22 cellular contexts compared by ENCODE assay signal in genomic region chr7:116836080-116836479, GRCh38.
"Had no signal": no experiment of that assay in that cellular context is flagged by ENCODE, and none has a peak within 500 bp of the region (broad histone marks: within the 10 kb centered on the region; RNA-seq: fewer than 3 reads in every experiment).

No MANE protein-coding gene starts in this region.

- H3K4me3 ChIP-seq: hepatocyte, ovary, prostate gland, testis had no signal

- H3K27me3 ChIP-seq: hepatocyte, ovary, testis had no signal

- H3K27ac Mint-ChIP-seq: activated CD4-positive, alpha-beta memory T cell treated with anti-CD3 and anti-CD28 coated beads, Interleukin-2, amount 10 ng/mL, durations not matched to agents 7 days and 5 days; activated CD4-positive, alpha-beta T cell treated with anti-CD3 and anti-CD28 coated beads, Interleukin-2, amount 10 ng/mL, durations not matched to agents 7 days and 5 days; activated naive CD4-positive, alpha-beta T cell treated with anti-CD3 and anti-CD28 coated beads, Interleukin-2, amount 50 U/mL, for 24 hours; activated naive CD8-positive, alpha-beta T cell treated with anti-CD3 and anti-CD28 coated beads, Interleukin-2, amount 50 U/mL, for 24 hours; activated T-helper 17 cell treated with anti-CD3 and anti-CD28 coated beads, Interleukin-2, amount 50 U/mL, for 72 hours; memory B cell; naive thymus-derived CD4-positive, alpha-beta T cell had no signal

- H3K4me2 ChIP-seq: hepatocyte had no signal

- H3K4me3 Mint-ChIP-seq: activated CD4-positive, alpha-beta memory T cell treated with anti-CD3 and anti-CD28 coated beads, Interleukin-2, amount 10 ng/mL, durations not matched to agents 7 days and 5 days; activated CD4-positive, alpha-beta T cell treated with anti-CD3 and anti-CD28 coated beads, Interleukin-2, amount 10 ng/mL, durations not matched to agents 7 days and 5 days; activated naive CD4-positive, alpha-beta T cell treated with anti-CD3 and anti-CD28 coated beads, Interleukin-2, amount 50 U/mL, for 24 hours; activated naive CD8-positive, alpha-beta T cell treated with anti-CD3 and anti-CD28 coated beads, Interleukin-2, amount 50 U/mL, for 24 hours; activated T-cell treated with anti-CD3 and anti-CD28 coated beads, Interleukin-2, amount 50 U/mL, for 4 hours; activated T-helper 17 cell treated with anti-CD3 and anti-CD28 coated beads, Interleukin-2, amount 50 U/mL, for 72 hours; memory B cell; naive thymus-derived CD4-positive, alpha-beta T cell had no signal

- H3K9me3 Mint-ChIP-seq: activated CD4-positive, alpha-beta memory T cell treated with anti-CD3 and anti-CD28 coated beads, Interleukin-2, amount 10 ng/mL, durations not matched to agents 7 days and 5 days; activated CD4-positive, alpha-beta T cell treated with anti-CD3 and anti-CD28 coated beads, Interleukin-2, amount 10 ng/mL, durations not matched to agents 7 days and 5 days; activated naive CD4-positive, alpha-beta T cell treated with anti-CD3 and anti-CD28 coated beads, Interleukin-2, amount 50 U/mL, for 24 hours; activated naive CD8-positive, alpha-beta T cell treated with anti-CD3 and anti-CD28 coated beads, Interleukin-2, amount 50 U/mL, for 24 hours; activated T-cell treated with anti-CD3 and anti-CD28 coated beads, Interleukin-2, amount 50 U/mL, for 4 hours; activated T-helper 17 cell treated with anti-CD3 and anti-CD28 coated beads, Interleukin-2, amount 50 U/mL, for 72 hours; memory B cell had no signal

- H3K36me3 ChIP-seq: ovary, prostate gland had no signal

- H3K4me1 Mint-ChIP-seq: activated CD4-positive, alpha-beta memory T cell treated with anti-CD3 and anti-CD28 coated beads, Interleukin-2, amount 10 ng/mL, durations not matched to agents 7 days and 5 days; activated CD4-positive, alpha-beta T cell treated with anti-CD3 and anti-CD28 coated beads, Interleukin-2, amount 10 ng/mL, durations not matched to agents 7 days and 5 days; activated naive CD4-positive, alpha-beta T cell treated with anti-CD3 and anti-CD28 coated beads, Interleukin-2, amount 50 U/mL, for 24 hours; activated naive CD8-positive, alpha-beta T cell treated with anti-CD3 and anti-CD28 coated beads, Interleukin-2, amount 50 U/mL, for 24 hours; activated T-helper 17 cell treated with anti-CD3 and anti-CD28 coated beads, Interleukin-2, amount 50 U/mL, for 72 hours; memory B cell; naive thymus-derived CD4-positive, alpha-beta T cell had no signal

- ATAC-seq: activated naive CD8-positive, alpha-beta T cell treated with anti-CD3 and anti-CD28 coated beads, Interleukin-2, amount 50 U/mL, for 24 hours; activated T-cell treated with anti-CD3 and anti-CD28 coated beads, Interleukin-2, amount 50 U/mL, for 4 hours; activated T-helper 17 cell treated with anti-CD3 and anti-CD28 coated beads, Interleukin-2, amount 50 U/mL, for 72 hours; naive thymus-derived CD4-positive, alpha-beta T cell; stimulated activated naive CD8-positive, alpha-beta T cell treated with anti-CD3 and anti-CD28 coated beads, Interleukin-15, Interleukin-2, amounts not matched to agents 100 U/mL and 50 U/mL, for 24 hours had no signal

- H3K79me2 ChIP-seq: hepatocyte had no signal

- H3K36me3 Mint-ChIP-seq: activated naive CD4-positive, alpha-beta T cell treated with anti-CD3 and anti-CD28 coated beads, Interleukin-2, amount 50 U/mL, for 24 hours; memory B cell; naive thymus-derived CD4-positive, alpha-beta T cell had no signal

- H3K27me3 Mint-ChIP-seq: activated naive CD4-positive, alpha-beta T cell treated with anti-CD3 and anti-CD28 coated beads, Interleukin-2, amount 50 U/mL, for 24 hours had no signal

- DNase-seq: activated CD4-positive, alpha-beta memory T cell treated with anti-CD3 and anti-CD28 coated beads, Interleukin-2, amount 10 ng/mL, durations not matched to agents 7 days and 5 days; activated CD4-positive, alpha-beta T cell treated with anti-CD3 and anti-CD28 coated beads for 1 hour; activated CD4-positive, alpha-beta T cell treated with anti-CD3 and anti-CD28 coated beads, Interleukin-2, amount 10 ng/mL, durations not matched to agents 7 days and 5 days; activated CD8-positive, alpha-beta memory T cell treated with anti-CD3 and anti-CD28 coated beads, Interleukin-2, amount 50 U/mL, for 48 hours; activated gamma-delta T cell treated with Interleukin-2 at 50 U/mL for 16 hours; activated naive CD8-positive, alpha-beta T cell treated with anti-CD3 and anti-CD28 coated beads, Interleukin-2, amount 50 U/mL, for 24 hours; activated T-cell treated with anti-CD3 and anti-CD28 coated beads, Interleukin-2, amount 50 U/mL, for 4 hours; amygdala; central memory CD4-positive, alpha-beta T cell; foreskin melanocyte; islet precursor cell; midbrain; naive thymus-derived CD4-positive, alpha-beta T cell; ovary; stimulated activated CD4-positive, alpha-beta T cell treated with anti-CD3 and anti-CD28 coated beads, Interleukin-2, amount 100 ng/mL, for 48 hours; stimulated activated naive CD8-positive, alpha-beta T cell treated with anti-CD3 and anti-CD28 coated beads, Interleukin-15, Interleukin-2, amounts not matched to agents 100 U/mL and 50 U/mL, for 24 hours; testis had no signal

- H2AFZ ChIP-seq: hepatocyte had no signal

- H3K9me3 ChIP-seq: ovary, prostate gland, testis had no signal

- H3K27ac ChIP-seq: hepatocyte, ovary, prostate gland, testis had no signal

- H3K4me1 ChIP-seq: prostate gland, testis had no signal
